20 cellular contexts compared by ENCODE assay signal in genomic region chr3:113310960-113311359, GRCh38.
DNase-seq lines count a peak whose midpoint lies in the region; ATAC-seq, FAIRE-seq and TF ChIP-seq lines count a peak whose summit lies in the region.
"Had no signal": no experiment of that assay in that cellular context is flagged by ENCODE, and none has a peak within 500 bp of the region (broad histone marks: within the 10 kb centered on the region; RNA-seq: fewer than 3 reads in every experiment).

No MANE protein-coding gene starts in this region.

- no peak overlapping the region for H3K4me2 ChIP-seq in HepG2 (ENCODE audit: low read depth, low read length)
- H3K4me2 ChIP-seq in K562 (ENCODE audit: insufficient read depth, low read length): no peak overlapping the region
- H3K4me2 ChIP-seq: BLaER1 treated with 17β-estradiol and CSF1 and Interleukin-3, amounts not matched to agents 10 nM and 100 nM had no signal

- DNase-seq in HepG2 (ENCODE audit: low spot score) (no peak), right lobe of liver (no peak), K562 (ENCODE audit: extremely low read depth in 1 of 4, low spot score in 3 of 4) (no peak), ovary (no peak)
- DNase-seq: AML-193; Caco-2; Calu3; CD4-positive, alpha-beta T cell; CD8-positive, alpha-beta T cell; DMS79 treated with DMSO at 0.1 percent for 48 hours; GF-D8 had no signal

- CTCF ChIA-PET in HepG2 (lab: Yijun Ruan, JAX; ENCODE audit: low intra/inter-chr PET ratio, low total read pairs): no interaction called here
- CTCF ChIA-PET in K562 (lab: Yijun Ruan, JAX; ENCODE audit: low intra/inter-chr PET ratio): no interaction called here

- H3K9me3 ChIP-seq in HepG2 (ENCODE audit: low read length): no peaks in the 10 kb centered on the region
- H3K9me3 ChIP-seq in right lobe of liver: no peaks in the 10 kb centered on the region
- H3K9me3 ChIP-seq in K562 (replicated peaks; ENCODE audit: control insufficient read depth, insufficient read depth, low read depth, low read length): no peaks in the 10 kb centered on the region
- H3K9me3 ChIP-seq in ovary: no peaks in the 10 kb centered on the region

- in situ Hi-C loops in HepG2 (cut with HindIII; ENCODE audit: extremely low pct_ligation_motif_present, low pct_unique_long_range_greater_than_20kb) (no loop called here), K562 (cut with MboI) (no loop called here)

- TF ChIP-seq EP300 in HepG2 (IDR thresholded peaks at IDR 0.05; ENCODE audit: low read depth in 2 of 2, low read length in 2 of 2) (no peak), HepG2 (CRISPR knock-in tag; IDR thresholded peaks at IDR 0.05; ENCODE audit: borderline replicate concordance) (no peak), K562 (IDR thresholded peaks at IDR 0.05; ENCODE audit: low read length) (no peak), ovary (IDR thresholded peaks at IDR 0.05) (no peak)

- intact Hi-C loops in HepG2 (cut with micrococcal nuclease; ENCODE audit: unreplicated experiment): no loop called here
- intact Hi-C loops in right lobe of liver (cut with DNase I): no loop called here
- intact Hi-C loops in K562 (cut with micrococcal nuclease): no loop called here
- intact Hi-C loops in ovary (cut with DNase I): no loop called here

- H3K36me3 ChIP-seq in HepG2 (replicated peaks in 1 of 2; ENCODE audit: control insufficient read depth in 1 of 2, insufficient read depth in 2 of 2, low read length in 2 of 2) (no peaks in the 10 kb centered on the region), right lobe of liver (no peaks in the 10 kb centered on the region), K562 (ENCODE audit: control insufficient read depth, insufficient read depth, low read length) (no peaks in the 10 kb centered on the region), ovary (no peaks in the 10 kb centered on the region)

- FAIRE-seq in HepG2 (lab: Jason Lieb, UNC): no peak
- no peak for FAIRE-seq in K562 (lab: Jason Lieb, UNC)
- FAIRE-seq: A204.1, D721Med, G401.6, GM12891, GM19239 had no signal

- H4K20me1 ChIP-seq in HepG2 (ENCODE audit: insufficient read depth, low read length) (no peaks in the 10 kb centered on the region), K562 (replicated peaks; ENCODE audit: control insufficient read depth, insufficient read depth, low read length) (no peaks in the 10 kb centered on the region)
- H4K20me1 ChIP-seq: BLaER1 treated with 17β-estradiol and CSF1 and Interleukin-3, amounts not matched to agents 10 nM and 100 nM had no signal

- H3K27me3 ChIP-seq in HepG2 (ENCODE audit: control insufficient read depth in 1 of 2, insufficient read depth in 2 of 2, low read length in 2 of 2) (no peaks in the 10 kb centered on the region), right lobe of liver (no peaks in the 10 kb centered on the region), K562 (ENCODE audit: control insufficient read depth in 2 of 2, insufficient read depth in 2 of 2, low read length in 2 of 2) (no peaks in the 10 kb centered on the region), ovary (no peaks in the 10 kb centered on the region)
- H3K27me3 ChIP-seq: BLaER1 treated with 17β-estradiol and CSF1 and Interleukin-3, amounts not matched to agents 10 nM and 100 nM had no signal

- 19% methylated on average over 1 of the region's 1 CpG for WGBS in HepG2 (ENCODE audit: low lambda C conversion rate)
- WGBS in right lobe of liver (ENCODE audit: insufficient coverage, low coverage, low lambda C conversion rate, missing lambda C conversion rate): 78% methylated on average over 1 of the region's 1 CpG
- 0% methylated on average over 1 of the region's 1 CpG for WGBS in K562 (ENCODE audit: insufficient coverage, low coverage, missing lambda C conversion rate)
- WGBS in ovary, 3 donors: 87 to 96% (median 93%) methylated on average over 1 of the region's 1 CpG

- TF ChIP-seq POLR2A in HepG2 (IDR thresholded peaks at IDR 0.05; ENCODE audit: insufficient read depth in 1 of 2, low read depth in 2 of 2, low read length in 2 of 2): no peak
- TF ChIP-seq POLR2A in right lobe of liver (IDR thresholded peaks at IDR 0.05): no peak
- TF ChIP-seq POLR2A in K562 (conservative IDR thresholded peaks at IDR 0.05): no peak
- no peak for TF ChIP-seq POLR2A in ovary (IDR thresholded peaks at IDR 0.05)

- no peak for ATAC-seq in HepG2
- ATAC-seq in right lobe of liver: no peak
- no peak for ATAC-seq in K562
- no peak for ATAC-seq in GM19395 (IDR thresholded peaks at IDR 0.05; ENCODE audit: unreplicated experiment)
- ATAC-seq: CD8-positive, alpha-beta T cell had no signal

- no peak overlapping the region for H3K27ac ChIP-seq in HepG2 (ENCODE audit: extremely low read length, insufficient read depth, low read length)
- H3K27ac ChIP-seq in right lobe of liver: no peak overlapping the region
- H3K27ac ChIP-seq in K562 (ENCODE audit: extremely low read depth, low read depth, low read length): no peak overlapping the region
- no peak overlapping the region for H3K27ac ChIP-seq in ovary
- H3K27ac ChIP-seq: 22Rv1; BLaER1 treated with 17β-estradiol and CSF1 and Interleukin-3, amounts not matched to agents 10 nM and 100 nM; C4-2B had no signal

- TF ChIP-seq CTCF in HepG2 (CRISPR knock-in tag; IDR thresholded peaks at IDR 0.05) (no peak), right lobe of liver (IDR thresholded peaks at IDR 0.05) (no peak), K562 (IDR thresholded peaks at IDR 0.05 in 2 of 3, conservative IDR thresholded peaks at IDR 0.05 in 1 of 3; ENCODE audit: insufficient read depth in 2 of 3, low read depth in 1 of 3, low read length in 3 of 3) (no peak), ovary (IDR thresholded peaks at IDR 0.05) (no peak)

- H3K9ac ChIP-seq in HepG2 (ENCODE audit: insufficient read depth, low read depth, low read length) (no peak overlapping the region), K562 (ENCODE audit: insufficient read depth in 1 of 2, low read depth in 2 of 2, low read length in 2 of 2) (no peak overlapping the region)
- H3K9ac ChIP-seq: BLaER1 treated with 17β-estradiol and CSF1 and Interleukin-3, amounts not matched to agents 10 nM and 100 nM had no signal

- POLR2A ChIA-PET in HepG2 (lab: Yijun Ruan, JAX) (no interaction called here), K562 (lab: Yijun Ruan, JAX) (no interaction called here)

- H3K4me1 ChIP-seq in HepG2 (ENCODE audit: insufficient read depth, low read length) (no peaks in the 10 kb centered on the region), right lobe of liver (no peaks in the 10 kb centered on the region), K562 (replicated peaks in 1 of 2; ENCODE audit: control insufficient read depth in 2 of 2, insufficient read depth in 2 of 2, low read length in 2 of 2) (no peaks in the 10 kb centered on the region), ovary (ENCODE audit: insufficient read depth) (no peaks in the 10 kb centered on the region)
- H3K4me1 ChIP-seq: BLaER1 treated with 17β-estradiol and CSF1 and Interleukin-3, amounts not matched to agents 10 nM and 100 nM; Caco-2 had no signal

- BruUV-seq in HepG2 (replicated peaks; lab: Mats Ljungman, UMichigan): no TSS peak
- BruUV-seq in K562 (replicated peaks; lab: Mats Ljungman, UMichigan): no TSS peak

- H2AFZ ChIP-seq in HepG2 (ENCODE audit: low read length) (no peak overlapping the region), K562 (ENCODE audit: low read depth, low read length) (no peak overlapping the region)

- H3K9me1 ChIP-seq in K562 (ENCODE audit: control insufficient read depth, insufficient read depth, low read length): no peaks in the 10 kb centered on the region

- H3K4me3 ChIP-seq in HepG2 (replicated peaks in 1 of 3; ENCODE audit: insufficient read depth in 1 of 3, low read depth in 2 of 3, low read length in 3 of 3): no peak overlapping the region
- no peak overlapping the region for H3K4me3 ChIP-seq in right lobe of liver
- H3K4me3 ChIP-seq in K562: no peak overlapping the region
- no peak overlapping the region for H3K4me3 ChIP-seq in ovary
- H3K4me3 ChIP-seq: BLaER1 treated with 17β-estradiol and CSF1 and Interleukin-3, amounts not matched to agents 10 nM and 100 nM had no signal

- no peak for TF ChIP-seq RAD21 in HepG2 (CRISPR knock-in tag; IDR thresholded peaks at IDR 0.05)
- no peak for TF ChIP-seq RAD21 in K562 (CRISPR knock-in tag; conservative IDR thresholded peaks at IDR 0.05 in 1 of 2, IDR thresholded peaks at IDR 0.05 in 1 of 2)

- H3K79me2 ChIP-seq in HepG2 (ENCODE audit: insufficient read depth, low read length) (no peaks in the 10 kb centered on the region), K562 (ENCODE audit: control insufficient read depth, insufficient read depth, low read length) (no peaks in the 10 kb centered on the region)

TF ChIP-seq in HepG2, 621 proteins besides CTCF, POLR2A, EP300 and RAD21 (continues in another document):
- TF ChIP-seq BORCS8-MEF2B (CRISPR knock-in tag; IDR thresholded peaks at IDR 0.05): no peak
- TF ChIP-seq MAFK (conservative IDR thresholded peaks at IDR 0.05 in 1 of 2, IDR thresholded peaks at IDR 0.05 in 1 of 2; ENCODE audit: low read length in 2 of 2): peak; percentile 48 to 71; a peak in 3 of 4 replicates
- no peak for TF ChIP-seq MED1 (CRISPR knock-in tag; IDR thresholded peaks at IDR 0.05)
- TF ChIP-seq THAP8 (CRISPR knock-in tag; IDR thresholded peaks at IDR 0.05; ENCODE audit: borderline replicate concordance): no peak
- no peak for TF ChIP-seq ZNF619 (CRISPR knock-in tag; IDR thresholded peaks at IDR 0.05)
- TF ChIP-seq MAFF (IDR thresholded peaks at IDR 0.05; ENCODE audit: low read depth, low read length): peak; percentile 42; the same call in 1 of the 2 replicates

TF ChIP-seq in K562, 482 proteins besides CTCF, POLR2A, EP300 and RAD21:
- TF ChIP-seq ZNF316 (IDR thresholded peaks at IDR 0.05): peak; percentile 7; the same call in 1 of the 2 replicates
- TF ChIP-seq CEBPB (tag; IDR thresholded peaks at IDR 0.05): no peak

Comparison
In these comparisons a context has a peak if more than half of its experiments do, and no peak if none do; other contexts are left out.
1. Of the 241 proteins assayed by ChIP-seq in both HepG2 and K562: peak only in HepG2: MAFF and MAFK; only in K562: none; in both: none; in neither: 239.